23 cellular contexts compared by ENCODE assay signal in the genomic region with DNA sequence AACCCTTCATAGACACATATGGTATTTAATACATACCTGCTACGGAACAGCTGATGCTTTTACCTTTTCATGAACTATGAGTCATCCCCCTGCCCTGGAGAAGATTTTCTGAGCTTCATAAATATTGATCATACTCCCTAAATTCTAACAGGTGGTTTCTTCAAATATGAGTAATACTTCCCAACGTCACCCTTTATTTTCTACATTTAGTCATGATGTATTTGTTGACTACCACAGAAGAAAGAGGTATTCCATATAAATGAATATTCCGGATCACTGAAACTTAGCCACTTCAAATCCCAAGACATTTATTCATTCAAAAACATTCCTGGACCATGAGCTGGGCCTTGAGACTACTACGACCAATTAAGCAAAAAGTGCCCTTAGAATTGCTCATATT.
"Had no signal": no experiment of that assay in that cellular context is flagged by ENCODE, and none has a peak within 500 bp of the region (broad histone marks: within the 10 kb centered on the region; RNA-seq: fewer than 3 reads in every experiment).

No MANE protein-coding gene starts in this region.

- H3K27me3 ChIP-seq: dorsolateral prefrontal cortex, SJSA1, transverse colon had no signal

- H3K4me3 ChIP-seq: dorsolateral prefrontal cortex, mucosa of descending colon, SJSA1, skin epidermis, transverse colon had no signal

- H3K36me3 ChIP-seq: SJSA1, transverse colon had no signal

- H3K9me3 ChIP-seq: mucosa of descending colon, SJSA1, transverse colon had no signal

- DNase-seq: activated B cell treated with CpG ODN at 0.5 μM for 24 hours; activated CD8-positive, alpha-beta memory T cell treated with anti-CD3 and anti-CD28 coated beads, Interleukin-2, amount 50 U/mL, for 48 hours; activated naive CD4-positive, alpha-beta T cell; activated naive CD8-positive, alpha-beta T cell treated with anti-CD3 and anti-CD28 coated beads, Interleukin-2, amount 10 ng/mL, durations not matched to agents 7 days and 5 days; dorsolateral prefrontal cortex; endodermal cell; glutamatergic neuron; immature natural killer cell; left colon; mammary epithelial cell; mucosa of descending colon; naive thymus-derived CD4-positive, alpha-beta T cell; retina; stimulated activated CD4-positive, alpha-beta T cell treated with anti-CD3 and anti-CD28 coated beads, Interleukin-15, amount 100 ng/mL, for 24 hours; stimulated activated CD4-positive, alpha-beta T cell treated with anti-CD3 and anti-CD28 coated beads, Interleukin-4, amount 100 ng/mL, for 4 hours; stimulated activated CD8-positive, alpha-beta memory T cell treated with anti-CD3 and anti-CD28 coated beads, Interleukin-4, amount 100 ng/mL, for 48 hours; stimulated activated naive CD4-positive, alpha-beta T cell treated with Interleukin-2 at 50 U/mL for 16 hours; substantia nigra; T-helper 2 cell; transverse colon had no signal

- H3K4me1 ChIP-seq: transverse colon had no signal

- ATAC-seq: esophagus mucosa; left colon; naive thymus-derived CD4-positive, alpha-beta T cell had no signal

- H3K27ac ChIP-seq: dorsolateral prefrontal cortex, SJSA1, skin epidermis had no signal
